34 cellular contexts compared by ENCODE assay signal in the genomic region with DNA sequence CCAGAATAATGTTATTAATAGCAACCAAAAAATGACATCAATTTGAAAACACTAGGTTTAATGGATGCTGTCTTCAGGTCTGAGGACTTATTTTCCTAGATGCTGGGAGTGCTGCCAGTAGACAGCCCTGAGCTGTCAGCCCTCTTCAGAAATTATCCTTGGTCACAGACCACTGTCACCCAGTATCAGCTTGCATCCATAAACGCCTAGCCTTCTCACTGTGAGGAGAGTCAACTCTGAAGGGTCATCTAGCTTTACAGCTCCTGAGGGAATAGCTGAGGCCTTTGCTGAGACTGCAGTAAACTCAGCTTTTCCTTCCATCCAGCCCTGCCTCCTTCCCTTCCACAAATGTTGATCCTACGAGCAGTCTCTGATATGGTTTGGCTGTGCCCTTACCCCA. TPM values are rescaled to one million over a fixed set of nuclear protein-coding genes. Genes with fewer than 3 reads are reported as not detected.
"Had no signal": no experiment of that assay in that cellular context is flagged by ENCODE, and none has a peak within 500 bp of the region (broad histone marks: within the 10 kb centered on the region; RNA-seq: fewer than 3 reads in every experiment).

No MANE protein-coding gene starts in this region.

- H3K27ac ChIP-seq: adrenal gland, PC-9, VCaP had no signal

- H3K27me3 Mint-ChIP-seq: activated B cell treated with CpG ODN at 0.5 μM for 24 hours, brain had no signal

- H3K36me3 ChIP-seq: adrenal gland, MG63 had no signal

- H3K27me3 ChIP-seq: adrenal gland, MG63 had no signal

- H3K4me1 Mint-ChIP-seq: activated B cell treated with CpG ODN at 0.5 μM for 24 hours, brain, IgD-negative memory B cell had no signal

- H3K4me1 ChIP-seq: adrenal gland had no signal

- H3K4me3 ChIP-seq: adrenal gland, MG63, PC-9 had no signal

- H3K4me3 Mint-ChIP-seq: activated B cell treated with CpG ODN at 0.5 μM for 24 hours; activated CD4-positive, alpha-beta memory T cell treated with anti-CD3 and anti-CD28 coated beads for 36 hours; activated naive CD4-positive, alpha-beta T cell treated with anti-CD3 and anti-CD28 coated beads for 36 hours; activated T-cell treated with anti-CD3 and anti-CD28 coated beads, Interleukin-2, amount 50 U/mL, for 4 hours; activated T-helper 1 cell treated with anti-CD3 and anti-CD28 coated beads, Interleukin-12 subunit alpha, Interleukin-12 subunit beta, Interleukin-2, Interleukin-4 antibody, amounts not matched to agents 30 ng/mL and 10 ng/mL and 1 ng/mL, durations not matched to agents 14 hours and 24 hours and 36 hours; brain; IgD-negative memory B cell had no signal

- DNase-seq: activated B cell treated with CpG ODN at 0.5 μM for 24 hours; activated CD4-positive, alpha-beta memory T cell treated with anti-CD3 and anti-CD28 coated beads for 36 hours; activated CD4-positive, alpha-beta T cell treated with anti-CD3 and anti-CD28 coated beads for 4 hours; activated CD4-positive, alpha-beta T cell treated with anti-CD3 and anti-CD28 coated beads, Interleukin-2, amount 50 U/mL, for 1 hour; activated CD4-positive, CD25-positive, alpha-beta regulatory T cell treated with anti-CD3 and anti-CD28 coated beads, Interleukin-2, amount 50 U/mL, for 72 hours; activated CD8-positive, alpha-beta memory T cell treated with anti-CD3 and anti-CD28 coated beads, Interleukin-2, amount 50 U/mL, for 4 hours; activated gamma-delta T cell treated with Interleukin-2 at 50 U/mL for 16 hours; activated naive CD4-positive, alpha-beta T cell treated with anti-CD3 and anti-CD28 coated beads for 36 hours; activated T-cell treated with anti-CD3 and anti-CD28 coated beads for 4 hours; activated T-cell treated with anti-CD3 and anti-CD28 coated beads, Interleukin-2, amount 50 U/mL, for 4 hours; adrenal gland; anterior cingulate cortex; central memory CD4-positive, alpha-beta T cell; Kasumi-1; KG1; MG63; NCI-H1048; NCI-H1436 treated with DMSO at 0.1 percent for 48 hours; NCI-H1694 treated with DMSO at 0.1 percent for 48 hours; NCI-H2081; NCI-H345; NCI-H524 treated with DMSO at 0.1 percent for 48 hours; PC-9; Right ventricle myocardium superior; SW 1271; T-helper 1 cell; T-helper 2 cell; T-helper 9 cell had no signal

- ATAC-seq: activated naive CD4-positive, alpha-beta T cell treated with anti-CD3 and anti-CD28 coated beads, Interleukin-2, amount 50 U/mL, for 72 hours; activated T-cell treated with anti-CD3 and anti-CD28 coated beads, Interleukin-2, amount 50 U/mL, for 4 hours had no signal

- H3K27ac Mint-ChIP-seq: activated B cell treated with CpG ODN at 0.5 μM for 24 hours; activated CD4-positive, alpha-beta memory T cell treated with anti-CD3 and anti-CD28 coated beads for 36 hours; activated naive CD4-positive, alpha-beta T cell treated with anti-CD3 and anti-CD28 coated beads for 36 hours; activated naive CD4-positive, alpha-beta T cell treated with anti-CD3 and anti-CD28 coated beads, Interleukin-2, amount 50 U/mL, for 72 hours; activated T-helper 1 cell treated with anti-CD3 and anti-CD28 coated beads, Interleukin-12 subunit alpha, Interleukin-12 subunit beta, Interleukin-2, Interleukin-4 antibody, amounts not matched to agents 30 ng/mL and 10 ng/mL and 1 ng/mL, durations not matched to agents 14 hours and 24 hours and 36 hours; brain; IgD-negative memory B cell had no signal

- H3K9me3 ChIP-seq: MG63 had no signal

RNA-seq across cellular contexts. Expression of a gene that starts 19.3 kb away (rescaled TPM):
- total RNA-seq: bronchial epithelial cell had no signal
